In genomic region chr14:73741386-73741875, GRCh38 we compare ENCODE assay signal across 1 cellular context.
TF ChIP-seq lines count a peak whose summit lies in the region.

No MANE protein-coding gene starts in this region.

TF ChIP-seq in SK-N-SH treated with all-trans-retinoic acid at 6 μM for 48 hours, 23 proteins besides CTCF, POLR2A, EP300 and RAD21 (continued from another document):
- TF ChIP-seq ZC3H10 (CRISPR knock-in tag; IDR thresholded peaks at IDR 0.05) (no peak), TCF4 (CRISPR knock-in tag; IDR thresholded peaks at IDR 0.05; ENCODE audit: borderline replicate concordance) (no peak), ZFP30 (CRISPR knock-in tag; IDR thresholded peaks at IDR 0.05) (no peak), OSR1 (CRISPR knock-in tag; IDR thresholded peaks at IDR 0.05) (no peak), ZNF565 (CRISPR knock-in tag; conservative IDR thresholded peaks at IDR 0.05; ENCODE audit: low read depth) (no peak), ZNF70 (CRISPR knock-in tag; IDR thresholded peaks at IDR 0.05) (no peak), CSDC2 (CRISPR knock-in tag; IDR thresholded peaks at IDR 0.05) (no peak), ISL1 (CRISPR knock-in tag; IDR thresholded peaks at IDR 0.05) (no peak), SNAI2 (CRISPR knock-in tag; IDR thresholded peaks at IDR 0.05) (no peak), PPARA (CRISPR knock-in tag; IDR thresholded peaks at IDR 0.05; ENCODE audit: borderline replicate concordance) (no peak), GLIS3 (CRISPR knock-in tag; IDR thresholded peaks at IDR 0.05) (no peak)
